ENCODE assay signal across 8 cellular contexts in the genomic region with DNA sequence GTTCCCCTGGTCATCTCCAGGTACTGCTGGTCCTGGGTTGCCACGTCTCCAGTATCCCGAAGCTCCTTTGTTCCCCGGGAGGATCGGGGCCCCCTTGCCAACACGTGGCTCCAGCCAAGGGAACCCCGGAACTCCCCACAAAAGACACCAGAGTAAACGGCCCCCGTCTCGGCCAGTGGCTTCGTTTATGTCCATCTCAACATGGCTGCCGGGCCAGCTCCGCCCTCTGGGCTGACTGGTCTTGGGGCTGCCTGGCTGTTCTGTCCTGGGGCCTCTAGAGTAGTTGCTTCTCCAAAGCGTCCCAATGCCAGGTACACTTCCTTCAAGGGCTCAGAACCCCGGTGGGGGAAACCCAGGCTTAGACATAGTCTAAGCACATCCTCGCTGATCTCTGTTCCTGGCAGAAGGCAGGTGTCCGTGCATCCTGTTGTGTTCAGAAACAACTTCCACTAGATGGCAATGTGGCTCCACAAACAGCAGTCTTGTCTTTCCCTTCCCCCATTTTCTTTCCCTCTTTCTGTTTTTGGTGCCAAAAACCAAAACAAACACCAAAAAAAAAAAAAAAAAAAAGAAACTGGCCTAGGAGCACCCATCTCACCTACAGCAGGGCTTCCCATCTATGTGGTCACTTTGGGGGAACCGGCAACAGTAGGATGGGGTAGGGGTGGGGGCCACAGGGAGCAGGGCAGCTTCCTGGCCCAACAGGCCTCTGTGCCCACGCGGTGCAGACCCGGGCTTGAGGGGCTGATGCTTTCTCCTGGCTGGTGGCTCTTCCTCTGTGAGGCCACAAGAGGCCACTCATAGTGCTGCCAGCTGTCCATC. TPM values are rescaled to one million over a fixed set of nuclear protein-coding genes. Genes with fewer than 3 reads are reported as not detected.
DNase-seq lines count a peak whose midpoint lies in the region; ATAC-seq lines count a peak whose summit lies in the region.

No MANE protein-coding gene starts in this region.

- H3K9me3 Mint-ChIP-seq in activated CD4-positive, alpha-beta memory T cell treated with anti-CD3 and anti-CD28 coated beads, Interleukin-2, amount 10 ng/mL, durations not matched to agents 7 days and 5 days = no peaks in the 10 kb centered on the region
- H3K9me3 Mint-ChIP-seq in naive thymus-derived CD8-positive, alpha-beta T cell = no peaks in the 10 kb centered on the region

- H3K4me3 Mint-ChIP-seq in activated CD4-positive, alpha-beta memory T cell treated with anti-CD3 and anti-CD28 coated beads, Interleukin-2, amount 10 ng/mL, durations not matched to agents 7 days and 5 days = peak overlapping the region; percentile 65
- peak overlapping the region in 9 of 10 donors; percentile 61 to 95 (median 82) for H3K4me3 Mint-ChIP-seq in naive thymus-derived CD8-positive, alpha-beta T cell

- H3K27ac ChIP-seq in BLaER1 treated with 17β-estradiol and CSF1 and Interleukin-3, amounts not matched to agents 10 nM and 100 nM = peak overlapping the region; percentile 73 to 91 (median 86)
- H3K27ac ChIP-seq in temporal lobe (ENCODE audit: low read depth, low read length) = peak overlapping the region; percentile 97

- peaks cover 12 to 48% (median 31%) of the 10 kb centered on the region in 11 experiments; a peak in 18 of 22 replicates for H4K20me1 ChIP-seq in BLaER1 treated with 17β-estradiol and CSF1 and Interleukin-3, amounts not matched to agents 10 nM and 100 nM

- H3K4me1 Mint-ChIP-seq in activated CD4-positive, alpha-beta memory T cell treated with anti-CD3 and anti-CD28 coated beads, Interleukin-2, amount 10 ng/mL, durations not matched to agents 7 days and 5 days = peaks cover 52% of the 10 kb centered on the region
- H3K4me1 Mint-ChIP-seq in naive thymus-derived CD8-positive, alpha-beta T cell = peaks cover 33 to 52% (median 46%) of the 10 kb centered on the region in 4 donors

- H3K27ac Mint-ChIP-seq in activated CD4-positive, alpha-beta memory T cell treated with anti-CD3 and anti-CD28 coated beads, Interleukin-2, amount 10 ng/mL, durations not matched to agents 7 days and 5 days = peak overlapping the region; percentile 94
- peak overlapping the region; percentile 93 to 99 (median 96) for H3K27ac Mint-ChIP-seq in naive thymus-derived CD8-positive, alpha-beta T cell

- H3K4me3 ChIP-seq in BLaER1 treated with 17β-estradiol and CSF1 and Interleukin-3, amounts not matched to agents 10 nM and 100 nM = peak overlapping the region; percentile 59 to 78 (median 70)

- H3K4me1 ChIP-seq in BLaER1 treated with 17β-estradiol and CSF1 and Interleukin-3, amounts not matched to agents 10 nM and 100 nM = peaks cover 56 to 66% (median 61%) of the 10 kb centered on the region in 10 experiments

- H3K36me3 ChIP-seq in BLaER1 treated with 17β-estradiol and CSF1 and Interleukin-3, amounts not matched to agents 10 nM and 100 nM = peaks cover 0 to 9% (median 4%) of the 10 kb centered on the region in 11 experiments; a peak in 9 of 22 replicates

- H3K27me3 ChIP-seq in BLaER1 treated with 17β-estradiol and CSF1 and Interleukin-3, amounts not matched to agents 10 nM and 100 nM = peaks cover 8 to 25% (median 21%) of the 10 kb centered on the region in 11 experiments; a peak in 18 of 22 replicates

- no peaks in the 10 kb centered on the region for H3K9me3 ChIP-seq in BLaER1 treated with 17β-estradiol and CSF1 and Interleukin-3, amounts not matched to agents 10 nM and 100 nM (replicated peaks in 1 of 11)

- ATAC-seq in GM19463 (IDR thresholded peaks at IDR 0.05; ENCODE audit: unreplicated experiment) = peak; percentile 30
- ATAC-seq in HG03571 (IDR thresholded peaks at IDR 0.05; ENCODE audit: unreplicated experiment) = peak; percentile 57
- ATAC-seq in naive thymus-derived CD8-positive, alpha-beta T cell = peak; percentile 72 to 75

- no peaks in the 10 kb centered on the region for H3K27me3 Mint-ChIP-seq in activated CD4-positive, alpha-beta memory T cell treated with anti-CD3 and anti-CD28 coated beads, Interleukin-2, amount 10 ng/mL, durations not matched to agents 7 days and 5 days
- no peaks in the 10 kb centered on the region for H3K27me3 Mint-ChIP-seq in naive thymus-derived CD8-positive, alpha-beta T cell

- peak overlapping the region; percentile 74 to 95 (median 89) for H3K4me2 ChIP-seq in BLaER1 treated with 17β-estradiol and CSF1 and Interleukin-3, amounts not matched to agents 10 nM and 100 nM

- peak overlapping the region; percentile 76 to 86 (median 82) for H3K9ac ChIP-seq in BLaER1 treated with 17β-estradiol and CSF1 and Interleukin-3, amounts not matched to agents 10 nM and 100 nM

- peaks cover 14% of the 10 kb centered on the region for H3K36me3 Mint-ChIP-seq in activated CD4-positive, alpha-beta memory T cell treated with anti-CD3 and anti-CD28 coated beads, Interleukin-2, amount 10 ng/mL, durations not matched to agents 7 days and 5 days (ENCODE audit: low read depth)
- peaks cover 0 to 12% (median 0%) of the 10 kb centered on the region in 3 donors for H3K36me3 Mint-ChIP-seq in naive thymus-derived CD8-positive, alpha-beta T cell

- POLR2A ChIA-PET in activated CD4-positive, alpha-beta memory T cell treated with anti-CD3 and anti-CD28 coated beads, Interleukin-2, amount 10 ng/mL, durations not matched to agents 7 days and 5 days (lab: Charles Lee) = no interaction called here
- POLR2A ChIA-PET in naive thymus-derived CD8-positive, alpha-beta T cell (lab: Charles Lee) = interaction anchor here (0.9 kb wide), 1 partner anchor 24 kb away, joined by 3 read pairs; no protein-coding TSS in a partner anchor

- CTCF ChIA-PET in activated CD4-positive, alpha-beta memory T cell treated with anti-CD3 and anti-CD28 coated beads, Interleukin-2, amount 10 ng/mL, durations not matched to agents 7 days and 5 days (lab: Charles Lee) = interaction anchor here (0.6 to 2.1 kb wide), 6 partner anchors 24 to 520 kb away, joined by 3 to 11 read pairs (median 4); no protein-coding TSS in a partner anchor

- peak; percentile 76 for DNase-seq in activated CD4-positive, alpha-beta memory T cell treated with anti-CD3 and anti-CD28 coated beads, Interleukin-2, amount 10 ng/mL, durations not matched to agents 7 days and 5 days
- DNase-seq in epidermal melanocyte (ENCODE audit: insufficient read length, low spot score) (peak; percentile 43), KG1 (lab: John Stamatoyannopoulos, UW) (no peak)
- DNase-seq in naive thymus-derived CD8-positive, alpha-beta T cell = peak; percentile 29 to 97 (median 72)

RNA-seq across cellular contexts. Expression of a gene that starts 35.3 kb away (rescaled TPM):
- total RNA-seq in activated CD4-positive, alpha-beta memory T cell treated with anti-CD3 and anti-CD28 coated beads, Interleukin-2, amount 10 ng/mL, durations not matched to agents 7 days and 5 days = 10 to 100 TPM; 29.2 to 32.7 TPM
- total RNA-seq in naive thymus-derived CD8-positive, alpha-beta T cell = 10 to 100 TPM; 30.9 to 34.3 TPM
- polyA plus RNA-seq in naive thymus-derived CD8-positive, alpha-beta T cell = 10 to 100 TPM; 64.3 to 91.9 (median 73.0) TPM
- total RNA-seq in temporal lobe = 6.1 TPM
